Comparison of ENCODE assay signal across 15 cellular contexts in the genomic region with DNA sequence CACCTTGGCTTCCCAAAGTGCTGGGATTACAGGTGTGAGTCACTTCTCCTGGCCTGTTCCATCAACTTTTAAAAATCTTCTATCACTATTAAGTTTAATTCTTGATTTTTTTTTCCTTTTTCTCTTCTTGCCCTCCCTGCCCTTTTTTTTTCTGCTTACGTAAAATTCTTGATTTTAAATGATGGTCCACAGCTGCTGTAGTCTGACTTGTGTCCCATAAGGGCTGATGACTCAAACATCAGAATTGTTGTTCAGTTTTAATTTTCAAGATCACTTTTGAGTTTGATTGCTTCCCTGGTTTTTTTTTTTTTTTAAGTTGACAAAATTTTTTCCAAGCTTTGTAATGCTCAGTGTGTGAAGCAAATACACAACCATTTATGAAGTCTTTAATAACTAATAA.
DNase-seq lines count a peak whose midpoint lies in the region; TF ChIP-seq lines count a peak whose summit lies in the region.
"Had no signal": no experiment of that assay in that cellular context is flagged by ENCODE, and none has a peak within 500 bp of the region (broad histone marks: within the 10 kb centered on the region; RNA-seq: fewer than 3 reads in every experiment).

No MANE protein-coding gene starts in this region.

- H3F3A ChIP-seq in smooth muscle cell (ENCODE audit: low read depth): peaks cover 34% of the 10 kb centered on the region

- H2AFZ ChIP-seq in smooth muscle cell (ENCODE audit: low read depth): no peak overlapping the region
- H2AFZ ChIP-seq: neural progenitor cell had no signal

- intact Hi-C loops in dorsolateral prefrontal cortex (cut with DNase I): no loop called here

- 62% methylated on average over 1 of the region's 1 CpG for WGBS in smooth muscle cell (ENCODE audit: low lambda C conversion rate)

- DNase-seq in NCI-H82 (lab: John Stamatoyannopoulos, UW): peak; percentile 65
- DNase-seq in NCI-H82 treated with DMSO at 0.1 percent for 48 hours (lab: John Stamatoyannopoulos, UW; ENCODE audit: unreplicated experiment): no peak
- no peak for DNase-seq in SK-N-MC (ENCODE audit: low read depth, low spot score)
- peak; percentile 34 for DNase-seq in fibroblast of villous mesenchyme (ENCODE audit: low read depth)
- no peak for DNase-seq in smooth muscle cell (lab: John Stamatoyannopoulos, UW; ENCODE audit: unreplicated experiment)
- no peak for DNase-seq in activated CD4-positive, alpha-beta T cell treated with anti-CD3 and anti-CD28 coated beads, Interleukin-2, amount 50 U/mL, for 48 hours
- no peak for DNase-seq in dorsolateral prefrontal cortex
- no peak for DNase-seq in NOMO-1 treated with DMSO at 0.1 percent for 48 hours (lab: John Stamatoyannopoulos, UW; ENCODE audit: unreplicated experiment)
- DNase-seq: EL; foreskin melanocyte; lower lobe of right lung; NCI-H1694; stimulated activated CD4-positive, alpha-beta T cell treated with anti-CD3 and anti-CD28 coated beads, Interleukin-2, amount 100 ng/mL, for 24 hours; testis had no signal

- H3K4me1 ChIP-seq in smooth muscle cell (ENCODE audit: low read depth): peaks cover 21% of the 10 kb centered on the region

- TF ChIP-seq CTCF in fibroblast of villous mesenchyme (IDR thresholded peaks at IDR 0.05; ENCODE audit: insufficient read depth, low read depth, low read length) (no peak), smooth muscle cell (IDR thresholded peaks at IDR 0.05; ENCODE audit: borderline replicate concordance, insufficient read depth, poor library complexity, severe bottlenecking) (no peak), dorsolateral prefrontal cortex (IDR thresholded peaks at IDR 0.05 in 54 of 56, conservative IDR thresholded peaks at IDR 0.05 in 2 of 56; ENCODE audit: low read depth in 1 of 56, partially characterized antibody in 56 of 56) (no peak)

- no peak overlapping the region for H3K4me2 ChIP-seq in smooth muscle cell
- H3K4me2 ChIP-seq: neural progenitor cell had no signal

- no peaks in the 10 kb centered on the region; the same call in 1 of the 2 replicates for H3K36me3 ChIP-seq in SK-N-MC (ENCODE audit: insufficient read depth, low read length)
- H3K36me3 ChIP-seq in smooth muscle cell (ENCODE audit: low read depth): no peaks in the 10 kb centered on the region
- H3K36me3 ChIP-seq: neural progenitor cell had no signal

- H3K9me3 ChIP-seq in SK-N-MC (ENCODE audit: low read depth, low read length) (no peaks in the 10 kb centered on the region), smooth muscle cell (replicated peaks; ENCODE audit: low read depth) (no peaks in the 10 kb centered on the region)
- H3K9me3 ChIP-seq: lower lobe of right lung, testis had no signal

- H3K9ac ChIP-seq in SK-N-MC (ENCODE audit: insufficient read length) (no peak overlapping the region), smooth muscle cell (ENCODE audit: low read depth) (no peak overlapping the region)
- H3K9ac ChIP-seq: neural progenitor cell had no signal

- H4K20me1 ChIP-seq in smooth muscle cell (ENCODE audit: low read depth): peaks cover 37% of the 10 kb centered on the region

- H3K27me3 ChIP-seq in smooth muscle cell (ENCODE audit: low read depth) (no peaks in the 10 kb centered on the region), dorsolateral prefrontal cortex (no peaks in the 10 kb centered on the region)
- H3K27me3 ChIP-seq: neural progenitor cell, testis had no signal

- peaks cover 61% of the 10 kb centered on the region for H3K79me2 ChIP-seq in smooth muscle cell (ENCODE audit: low read depth)

- H3K4me3 ChIP-seq in SK-N-MC: no peak overlapping the region
- no peak overlapping the region for H3K4me3 ChIP-seq in fibroblast of villous mesenchyme (ENCODE audit: low read depth, low read length)
- no peak overlapping the region for H3K4me3 ChIP-seq in smooth muscle cell
- no peak overlapping the region for H3K4me3 ChIP-seq in dorsolateral prefrontal cortex
- H3K4me3 ChIP-seq: lower lobe of right lung, neural progenitor cell, testis had no signal

- H3K27ac ChIP-seq in SK-N-MC (peak overlapping the region; percentile 63), smooth muscle cell (ENCODE audit: low read depth) (peak overlapping the region; percentile 5), dorsolateral prefrontal cortex (no peak overlapping the region)
- H3K27ac ChIP-seq: lower lobe of right lung, neural progenitor cell, testis had no signal

Comparison
In these comparisons a context has a peak if more than half of its experiments do, and no peak if none do; other contexts are left out.
1. DNase-seq: peak in NCI-H82 (single experiment) and fibroblast of villous mesenchyme (single experiment); none in NCI-H82 treated with DMSO at 0.1 percent for 48 hours (single experiment), SK-N-MC (single experiment), smooth muscle cell (single experiment), activated CD4-positive, alpha-beta T cell treated with anti-CD3 and anti-CD28 coated beads, Interleukin-2, amount 50 U/mL, for 48 hours (0 of 2), dorsolateral prefrontal cortex (0 of 10) and NOMO-1 treated with DMSO at 0.1 percent for 48 hours (single experiment).
2. H3K27ac ChIP-seq: peak in SK-N-MC (single experiment) and smooth muscle cell (single experiment); none in dorsolateral prefrontal cortex (0 of 59).